8 cellular contexts compared by ENCODE assay signal in the genomic region with DNA sequence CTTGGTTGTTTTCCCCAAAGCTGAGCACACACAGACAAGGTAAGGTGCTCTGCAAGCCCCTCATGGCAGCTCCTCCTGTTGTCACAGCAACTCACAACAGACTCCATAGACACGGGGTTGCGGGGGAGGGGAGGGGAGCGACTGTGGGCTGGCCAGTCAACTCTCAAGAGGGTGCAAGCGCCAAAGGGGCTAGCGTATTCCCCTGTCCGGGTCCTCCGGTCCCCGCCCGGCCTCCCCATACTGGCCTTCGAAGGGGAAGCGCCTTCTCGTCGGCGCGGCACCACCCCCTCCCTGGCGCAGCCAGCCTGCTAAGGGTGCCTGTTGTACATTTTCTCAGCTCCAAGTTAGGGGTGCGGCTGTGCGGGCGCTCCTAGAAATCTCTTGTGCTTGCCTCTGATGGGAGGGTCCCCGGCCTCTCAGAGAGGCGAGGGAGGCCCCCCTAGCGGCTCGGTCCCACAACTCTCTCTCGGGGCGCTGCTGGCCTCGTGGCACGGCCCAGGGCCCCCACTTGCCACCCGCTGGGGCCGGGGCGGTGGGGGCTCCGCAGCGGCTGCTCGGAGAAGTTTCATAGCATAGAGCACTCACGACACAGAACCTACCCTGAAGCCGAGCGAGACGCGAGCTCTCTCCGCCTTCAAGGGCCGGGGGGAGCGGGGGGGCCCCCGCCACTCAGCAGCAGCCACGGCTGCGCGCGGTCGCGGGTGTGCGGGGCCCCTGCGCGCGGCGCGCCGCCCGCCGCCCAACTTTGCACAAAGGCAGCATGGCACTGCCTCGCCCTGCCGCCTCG. TPM values are rescaled to one million over a fixed set of nuclear protein-coding genes. Genes with fewer than 3 reads are reported as not detected.
A peak's percentile ranks its signal among the peaks of the same experiment; 100 is the strongest.
DNase-seq lines count a peak whose midpoint lies in the region; ATAC-seq and TF ChIP-seq lines count a peak whose summit lies in the region.

No MANE protein-coding gene starts in this region.

- H3K9me3 ChIP-seq in adrenal gland (replicated peaks in 1 of 3) (no peaks in the 10 kb centered on the region), heart left ventricle (no peaks in the 10 kb centered on the region)

- no peaks in the 10 kb centered on the region for H3K27me3 ChIP-seq in adrenal gland
- H3K27me3 ChIP-seq in heart left ventricle, result no peaks in the 10 kb centered on the region

- intact Hi-C loops in adrenal gland (cut with DNase I), result loop anchor here in 1 of 2 donors (10.0 kb wide), 1 partner anchor 59 kb away; no protein-coding TSS in a partner anchor
- intact Hi-C loops in heart left ventricle (cut with DNase I), result loop anchor here (1.0 to 10.0 kb wide), 9 partner anchors 9 to 126 kb away; no protein-coding TSS in a partner anchor

- peak in 1 of 2 donors; percentile 4 for TF ChIP-seq POLR2A in adrenal gland (IDR thresholded peaks at IDR 0.05)
- no peak for TF ChIP-seq POLR2A in heart left ventricle (IDR thresholded peaks at IDR 0.05)

- H3K36me3 ChIP-seq in adrenal gland (replicated peaks in 1 of 2), result no peaks in the 10 kb centered on the region
- H3K36me3 ChIP-seq in heart left ventricle, result peaks cover 0 to 6% (median 0%) of the 10 kb centered on the region in 9 donors

- WGBS in adrenal gland, 4 donors, result 0 to 4% (median 1%) methylated on average over 3 to 60 of the region's 60 CpGs
- 0 to 1% (median 0%) methylated on average over 5 to 60 of the region's 60 CpGs for WGBS in heart left ventricle, 4 donors

- H3K4me1 ChIP-seq in adrenal gland (replicated peaks in 1 of 2) (peaks cover 0 to 35% of the 10 kb centered on the region in 2 donors), heart left ventricle (peaks cover 0 to 33% (median 18%) of the 10 kb centered on the region in 12 donors)

- H3K4me3 ChIP-seq in adrenal gland, result peak overlapping the region; percentile 80 to 94 (median 84)
- peak overlapping the region; percentile 82 to 96 (median 90) for H3K4me3 ChIP-seq in heart left ventricle

- TF ChIP-seq CTCF in adrenal gland (IDR thresholded peaks at IDR 0.05) (no peak), heart left ventricle (IDR thresholded peaks at IDR 0.05) (peak in 2 of 12 donors; percentile 6 to 10)

- peak overlapping the region; percentile 96 to 100 (median 99) for H3K27ac ChIP-seq in adrenal gland
- H3K27ac ChIP-seq in heart left ventricle, result peak overlapping the region; percentile 96 to 100 (median 98)

- ATAC-seq in HG02884 (IDR thresholded peaks at IDR 0.05; ENCODE audit: unreplicated experiment), result peak; percentile 26
- peak; percentile 57 to 76 (median 66) for ATAC-seq in heart left ventricle
- no peak for ATAC-seq in HG03378 (IDR thresholded peaks at IDR 0.05; ENCODE audit: unreplicated experiment)

- peak; percentile 35 for DNase-seq in stimulated activated CD4-positive, alpha-beta T cell treated with anti-CD3 and anti-CD28 coated beads, Interleukin-15, amount 100 ng/mL, for 24 hours
- no peak for DNase-seq in stimulated activated CD4-positive, alpha-beta T cell treated with anti-CD3 and anti-CD28 coated beads, Interleukin-4, amount 100 ng/mL, for 24 hours
- peak; percentile 80 for DNase-seq in NCI-H69 (lab: John Stamatoyannopoulos, UW)
- DNase-seq in adrenal gland, result peak; percentile 62 to 85 (median 74)
- DNase-seq in heart left ventricle, result peak; percentile 76 to 85 (median 78)
- peak; percentile 79 for DNase-seq in occipital lobe (lab: John Stamatoyannopoulos, UW)

RNA-seq across cellular contexts. Expression of gene RHOBTB1, which starts 0.4 kb away (rescaled TPM):
- 10 to 100 TPM; 16.0 to 46.6 (median 30.3) TPM for total RNA-seq in adrenal gland
- polyA plus RNA-seq in adrenal gland, result 10 to 100 TPM in 2 of 3 donors, 1 to 10 TPM in 1; 7.9 to 17.8 (median 16.2) TPM
- total RNA-seq in heart left ventricle, result 10 to 100 TPM in 8 of 9 donors, 1 to 10 TPM in 1; 9.6 to 41.3 (median 16.0) TPM
- 1 to 10 TPM; 6.4 to 7.5 TPM for polyA plus RNA-seq in heart left ventricle
- total RNA-seq in occipital lobe, result 40.6 TPM
